Comparison of ENCODE assay signal across 22 cellular contexts in genomic region chr2:85189606-85190270, GRCh38. TPM values are rescaled to one million over a fixed set of nuclear protein-coding genes. Genes with fewer than 3 reads are reported as not detected.
DNase-seq lines count a peak whose midpoint lies in the region; ATAC-seq and TF ChIP-seq lines count a peak whose summit lies in the region.
"Had no signal": no experiment of that assay in that cellular context is flagged by ENCODE, and none has a peak within 500 bp of the region (broad histone marks: within the 10 kb centered on the region; RNA-seq: fewer than 3 reads in every experiment).

No MANE protein-coding gene starts in this region.

- ATAC-seq in HG03469 (IDR thresholded peaks at IDR 0.05; ENCODE audit: unreplicated experiment): no peak
- ATAC-seq in HG03025 (IDR thresholded peaks at IDR 0.05; ENCODE audit: low FRiP score, unreplicated experiment): no peak
- no peak for ATAC-seq in CD8-positive, alpha-beta T cell
- ATAC-seq: left colon, mucosa of descending colon, Panc1 had no signal

- peaks cover 4% of the 10 kb centered on the region for H3K27me3 Mint-ChIP-seq in CD8-positive, alpha-beta T cell (ENCODE audit: low read depth)

- POLR2A ChIA-PET in CD8-positive, alpha-beta T cell (lab: Charles Lee): no interaction called here

- H3K36me3 ChIP-seq in iPS-20b (ENCODE audit: insufficient read depth, low read depth, low read length) (peaks cover 14% of the 10 kb centered on the region; the same call in 1 of the 2 replicates), neuron (ENCODE audit: insufficient read depth, low read length) (peaks cover 4% of the 10 kb centered on the region)
- no peaks in the 10 kb centered on the region for H3K36me3 ChIP-seq in CD8-positive, alpha-beta T cell (ENCODE audit: insufficient read depth, low read length)
- H3K36me3 ChIP-seq: BLaER1, breast epithelium, suprapubic skin had no signal

- no peaks in the 10 kb centered on the region for H3K9me3 ChIP-seq in iPS-20b (ENCODE audit: insufficient read depth, low read depth, low read length)
- H3K9me3 ChIP-seq in neuron (ENCODE audit: low read length): no peaks in the 10 kb centered on the region
- no peaks in the 10 kb centered on the region for H3K9me3 ChIP-seq in CD8-positive, alpha-beta T cell (ENCODE audit: low read length)
- H3K9me3 ChIP-seq: BLaER1, breast epithelium, mucosa of descending colon, SJCRH30, suprapubic skin had no signal

- no peak for TF ChIP-seq CTCF in CD8-positive, alpha-beta T cell (IDR thresholded peaks at IDR 0.05)

- CTCF ChIA-PET in CD8-positive, alpha-beta T cell (lab: Charles Lee): no interaction called here

- H3K9me3 Mint-ChIP-seq in CD8-positive, alpha-beta T cell: no peaks in the 10 kb centered on the region

- H3K27ac ChIP-seq in iPS-20b (ENCODE audit: low read length): no peak overlapping the region
- no peak overlapping the region for H3K27ac ChIP-seq in CD8-positive, alpha-beta T cell (ENCODE audit: low read depth, low read length)
- H3K27ac ChIP-seq: BLaER1, breast epithelium, KMS-11, SJCRH30, suprapubic skin had no signal

- H3K4me1 ChIP-seq in iPS-20b (ENCODE audit: insufficient read depth, low read length) (peaks cover 11% of the 10 kb centered on the region; the same call in 1 of the 2 replicates), neuron (ENCODE audit: insufficient read depth, low read length) (peaks cover 42% of the 10 kb centered on the region)
- H3K4me1 ChIP-seq in CD8-positive, alpha-beta T cell (ENCODE audit: insufficient read depth, low read length): no peaks in the 10 kb centered on the region
- H3K4me1 ChIP-seq: BLaER1 had no signal

- H3K9ac ChIP-seq in iPS-20b (ENCODE audit: low read depth, low read length): peak overlapping the region; percentile 33; the same call in 1 of the 2 replicates
- H3K9ac ChIP-seq: BLaER1, KMS-11 had no signal

- DNase-seq in Ammon's horn (ENCODE audit: low spot score) (peak; percentile 51), astrocyte of the hippocampus (ENCODE audit: low read depth, low spot score) (peak; percentile 41), NCI-H526 treated with DMSO at 0.1 percent for 48 hours (lab: John Stamatoyannopoulos, UW) (no peak)
- no peak for DNase-seq in CD8-positive, alpha-beta T cell
- DNase-seq: activated CD8-positive, alpha-beta memory T cell treated with anti-CD3 and anti-CD28 coated beads, Interleukin-2, amount 50 U/mL, for 48 hours; erythroblast; GDM1; left colon; mucosa of descending colon; NCI-H187 treated with DMSO at 0.1 percent for 48 hours; occipital lobe; SJCRH30 had no signal

- no peak overlapping the region for H3K27ac Mint-ChIP-seq in CD8-positive, alpha-beta T cell

- H3K4me1 Mint-ChIP-seq in CD8-positive, alpha-beta T cell (ENCODE audit: low read depth): no peaks in the 10 kb centered on the region

- intact Hi-C loops in CD8-positive, alpha-beta T cell (cut with DNase I, micrococcal nuclease): no loop called here

- peak overlapping the region; percentile 47 for H2AFZ ChIP-seq in neuron (ENCODE audit: low read depth, low read length)

- H3K4me3 Mint-ChIP-seq in CD8-positive, alpha-beta T cell: no peak overlapping the region

- H3K27me3 ChIP-seq in iPS-20b (ENCODE audit: insufficient read depth, low read length): no peaks in the 10 kb centered on the region
- H3K27me3 ChIP-seq in neuron (ENCODE audit: insufficient read depth, low read length): no peaks in the 10 kb centered on the region
- H3K27me3 ChIP-seq in CD8-positive, alpha-beta T cell (ENCODE audit: insufficient read depth, low read length): no peaks in the 10 kb centered on the region
- H3K27me3 ChIP-seq: BLaER1, breast epithelium, SJCRH30, suprapubic skin had no signal

- H3K36me3 Mint-ChIP-seq in CD8-positive, alpha-beta T cell: no peaks in the 10 kb centered on the region

- H3K4me3 ChIP-seq in iPS-20b (ENCODE audit: low read length): no peak overlapping the region
- H3K4me3 ChIP-seq in neuron (ENCODE audit: low read length): peak overlapping the region; percentile 28
- no peak overlapping the region for H3K4me3 ChIP-seq in CD8-positive, alpha-beta T cell (ENCODE audit: low read depth, low read length)
- H3K4me3 ChIP-seq: BLaER1, breast epithelium, mucosa of descending colon, SJCRH30, suprapubic skin had no signal

RNA-seq across cellular contexts. Expression of gene TCF7L1, which starts 56.5 kb away (rescaled TPM):
- not detected for total RNA-seq in CD8-positive, alpha-beta T cell
- total RNA-seq: T-helper 1 cell treated with Interleukin-12 subunit alpha and Interleukin-12 subunit beta and Interleukin-4 antibody, amounts not matched to agents 30 ng/mL and 1 ng/mL, for 36 hours had no signal

Comparison
In these comparisons a context has a peak if more than half of its experiments do, and no peak if none do; other contexts are left out.
1. DNase-seq: peak in Ammon's horn (single experiment) and astrocyte of the hippocampus (single experiment); none in NCI-H526 treated with DMSO at 0.1 percent for 48 hours (single experiment) and CD8-positive, alpha-beta T cell (0 of 7).